1 cellular context compared by ENCODE assay signal in the genomic region with DNA sequence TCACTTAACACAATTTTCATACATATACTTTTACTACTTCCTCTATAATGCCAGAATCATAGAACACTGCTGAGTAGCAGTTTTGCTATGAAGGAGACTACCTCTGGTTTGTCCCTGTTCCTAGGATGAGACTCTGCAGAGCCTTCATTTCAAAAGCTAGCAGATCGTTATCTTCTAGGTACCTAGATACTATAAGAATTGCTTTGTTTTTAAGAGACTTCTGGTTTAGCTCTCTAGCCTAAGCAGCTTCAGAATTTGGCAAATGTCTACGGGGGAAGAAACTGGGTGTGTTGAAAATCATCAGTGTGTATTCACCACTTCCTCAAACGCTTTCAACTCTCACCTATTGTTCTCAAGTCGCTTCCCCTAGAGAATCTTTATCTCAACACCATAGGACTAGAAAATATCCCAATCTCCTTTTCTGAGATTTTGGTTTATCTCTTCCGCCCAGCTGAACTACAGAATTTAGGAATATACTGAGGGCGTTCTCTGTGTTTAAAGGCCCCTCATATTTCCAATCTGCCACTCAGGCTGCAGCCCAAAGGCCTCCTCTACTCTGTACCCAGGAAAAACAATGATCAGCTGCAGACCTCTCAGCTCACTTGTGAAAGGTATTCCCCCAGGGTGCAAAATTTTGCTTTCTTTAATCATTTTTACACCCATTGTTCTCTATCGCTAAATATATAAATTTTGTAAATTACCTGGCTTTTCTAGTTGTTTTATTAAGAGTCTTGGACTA.
TF ChIP-seq lines count a peak whose summit lies in the region.

No MANE protein-coding gene starts in this region.

TF ChIP-seq in SK-N-SH, 30 proteins besides CTCF, POLR2A, EP300 and RAD21 (continued from another document):
- TF ChIP-seq, protein P1, sequence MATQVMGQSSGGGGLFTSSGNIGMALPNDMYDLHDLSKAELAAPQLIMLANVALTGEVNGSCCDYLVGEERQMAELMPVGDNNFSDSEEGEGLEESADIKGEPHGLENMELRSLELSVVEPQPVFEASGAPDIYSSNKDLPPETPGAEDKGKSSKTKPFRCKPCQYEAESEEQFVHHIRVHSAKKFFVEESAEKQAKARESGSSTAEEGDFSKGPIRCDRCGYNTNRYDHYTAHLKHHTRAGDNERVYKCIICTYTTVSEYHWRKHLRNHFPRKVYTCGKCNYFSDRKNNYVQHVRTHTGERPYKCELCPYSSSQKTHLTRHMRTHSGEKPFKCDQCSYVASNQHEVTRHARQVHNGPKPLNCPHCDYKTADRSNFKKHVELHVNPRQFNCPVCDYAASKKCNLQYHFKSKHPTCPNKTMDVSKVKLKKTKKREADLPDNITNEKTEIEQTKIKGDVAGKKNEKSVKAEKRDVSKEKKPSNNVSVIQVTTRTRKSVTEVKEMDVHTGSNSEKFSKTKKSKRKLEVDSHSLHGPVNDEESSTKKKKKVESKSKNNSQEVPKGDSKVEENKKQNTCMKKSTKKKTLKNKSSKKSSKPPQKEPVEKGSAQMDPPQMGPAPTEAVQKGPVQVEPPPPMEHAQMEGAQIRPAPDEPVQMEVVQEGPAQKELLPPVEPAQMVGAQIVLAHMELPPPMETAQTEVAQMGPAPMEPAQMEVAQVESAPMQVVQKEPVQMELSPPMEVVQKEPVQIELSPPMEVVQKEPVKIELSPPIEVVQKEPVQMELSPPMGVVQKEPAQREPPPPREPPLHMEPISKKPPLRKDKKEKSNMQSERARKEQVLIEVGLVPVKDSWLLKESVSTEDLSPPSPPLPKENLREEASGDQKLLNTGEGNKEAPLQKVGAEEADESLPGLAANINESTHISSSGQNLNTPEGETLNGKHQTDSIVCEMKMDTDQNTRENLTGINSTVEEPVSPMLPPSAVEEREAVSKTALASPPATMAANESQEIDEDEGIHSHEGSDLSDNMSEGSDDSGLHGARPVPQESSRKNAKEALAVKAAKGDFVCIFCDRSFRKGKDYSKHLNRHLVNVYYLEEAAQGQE (IDR thresholded peaks at IDR 0.05; ENCODE audit: low read depth, low read length), result no peak
- TF ChIP-seq, protein P2, sequence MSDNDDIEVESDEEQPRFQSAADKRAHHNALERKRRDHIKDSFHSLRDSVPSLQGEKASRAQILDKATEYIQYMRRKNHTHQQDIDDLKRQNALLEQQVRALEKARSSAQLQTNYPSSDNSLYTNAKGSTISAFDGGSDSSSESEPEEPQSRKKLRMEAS (IDR thresholded peaks at IDR 0.05; ENCODE audit: low read depth), result no peak
- TF ChIP-seq, protein P3, sequence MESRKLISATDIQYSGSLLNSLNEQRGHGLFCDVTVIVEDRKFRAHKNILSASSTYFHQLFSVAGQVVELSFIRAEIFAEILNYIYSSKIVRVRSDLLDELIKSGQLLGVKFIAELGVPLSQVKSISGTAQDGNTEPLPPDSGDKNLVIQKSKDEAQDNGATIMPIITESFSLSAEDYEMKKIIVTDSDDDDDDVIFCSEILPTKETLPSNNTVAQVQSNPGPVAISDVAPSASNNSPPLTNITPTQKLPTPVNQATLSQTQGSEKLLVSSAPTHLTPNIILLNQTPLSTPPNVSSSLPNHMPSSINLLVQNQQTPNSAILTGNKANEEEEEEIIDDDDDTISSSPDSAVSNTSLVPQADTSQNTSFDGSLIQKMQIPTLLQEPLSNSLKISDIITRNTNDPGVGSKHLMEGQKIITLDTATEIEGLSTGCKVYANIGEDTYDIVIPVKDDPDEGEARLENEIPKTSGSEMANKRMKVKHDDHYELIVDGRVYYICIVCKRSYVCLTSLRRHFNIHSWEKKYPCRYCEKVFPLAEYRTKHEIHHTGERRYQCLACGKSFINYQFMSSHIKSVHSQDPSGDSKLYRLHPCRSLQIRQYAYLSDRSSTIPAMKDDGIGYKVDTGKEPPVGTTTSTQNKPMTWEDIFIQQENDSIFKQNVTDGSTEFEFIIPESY (IDR thresholded peaks at IDR 0.05; ENCODE audit: borderline replicate concordance, low read depth), result no peak
- TF ChIP-seq RFX5 (IDR thresholded peaks at IDR 0.05; ENCODE audit: low read length), result no peak
